16 cellular contexts compared by ENCODE assay signal in the genomic region with DNA sequence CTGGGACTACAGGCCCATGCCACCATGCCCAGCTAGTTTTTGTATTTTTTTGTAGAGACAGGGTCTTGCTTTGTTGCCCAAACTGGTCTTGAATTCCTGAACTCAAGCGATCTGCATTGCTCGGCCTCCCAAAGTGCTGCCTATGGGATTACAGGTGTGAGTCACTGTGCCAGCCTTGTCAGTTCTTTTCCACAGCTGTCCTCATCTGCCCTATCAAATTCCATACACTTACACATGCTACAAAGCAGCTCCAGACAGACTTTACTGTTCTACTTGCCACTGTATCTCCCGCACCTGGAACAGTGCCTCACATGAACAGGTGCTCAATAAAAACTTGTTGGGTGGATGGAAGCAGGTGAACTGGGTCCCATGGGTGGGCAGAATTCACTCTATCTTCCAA. TPM values are rescaled to one million over a fixed set of nuclear protein-coding genes. Genes with fewer than 3 reads are reported as not detected.
A peak's percentile ranks its signal among the peaks of the same experiment; 100 is the strongest.
DNase-seq lines count a peak whose midpoint lies in the region; ATAC-seq, FAIRE-seq and TF ChIP-seq lines count a peak whose summit lies in the region.
"Had no signal": no experiment of that assay in that cellular context is flagged by ENCODE, and none has a peak within 500 bp of the region (broad histone marks: within the 10 kb centered on the region; RNA-seq: fewer than 3 reads in every experiment).

No MANE protein-coding gene starts in this region.

- H3K36me3 ChIP-seq in RWPE2 (ENCODE audit: low read depth) (peaks cover 87% of the 10 kb centered on the region), gastrocnemius medialis (peaks cover 0 to 89% of the 10 kb centered on the region in 2 donors), HepG2 (replicated peaks in 1 of 2; ENCODE audit: control insufficient read depth in 1 of 2, insufficient read depth in 2 of 2, low read length in 2 of 2) (peaks cover 28 to 73% of the 10 kb centered on the region in 2 experiments)

- DNase-seq in activated CD8-positive, alpha-beta memory T cell treated with anti-CD3 and anti-CD28 coated beads, Interleukin-2, amount 10 ng/mL, durations not matched to agents 7 days and 5 days, result no peak
- DNase-seq in activated CD8-positive, alpha-beta memory T cell treated with anti-CD3 and anti-CD28 coated beads, Interleukin-2, amount 50 U/mL, for 4 hours, result no peak
- DNase-seq in RWPE2 (ENCODE audit: low spot score) (no peak), myocyte (ENCODE audit: low read depth) (peak; percentile 13), gastrocnemius medialis (peak; percentile 36 to 65), mesenteric fat pad (ENCODE audit: low spot score) (no peak), GM03348 (ENCODE audit: low spot score) (no peak), HepG2 (ENCODE audit: low spot score) (no peak)
- DNase-seq: AML-193; CD4-positive, CD25-positive, alpha-beta regulatory T cell; DMS53; GF-D8; HCEC 1CT; HFFc6 had no signal

- no peak for FAIRE-seq in HepG2 (lab: Jason Lieb, UNC)

- no peak for TF ChIP-seq POLR2A in gastrocnemius medialis (IDR thresholded peaks at IDR 0.05)
- no peak for TF ChIP-seq POLR2A in HepG2 (IDR thresholded peaks at IDR 0.05; ENCODE audit: insufficient read depth in 1 of 2, low read depth in 2 of 2, low read length in 2 of 2)

- H3K27me3 Mint-ChIP-seq in activated CD8-positive, alpha-beta memory T cell treated with anti-CD3 and anti-CD28 coated beads, Interleukin-2, amount 10 ng/mL, durations not matched to agents 7 days and 5 days, result no peaks in the 10 kb centered on the region
- H3K27me3 Mint-ChIP-seq: CD4-positive, CD25-positive, alpha-beta regulatory T cell had no signal

- H3K4me1 Mint-ChIP-seq in activated CD8-positive, alpha-beta memory T cell treated with anti-CD3 and anti-CD28 coated beads, Interleukin-2, amount 10 ng/mL, durations not matched to agents 7 days and 5 days, result peaks cover 13% of the 10 kb centered on the region

- 97% methylated on average over 3 of the region's 3 CpGs for WGBS in HepG2 (ENCODE audit: low lambda C conversion rate)

- H3K36me3 Mint-ChIP-seq in activated CD8-positive, alpha-beta memory T cell treated with anti-CD3 and anti-CD28 coated beads, Interleukin-2, amount 10 ng/mL, durations not matched to agents 7 days and 5 days, result peaks cover 38% of the 10 kb centered on the region

- no peaks in the 10 kb centered on the region for H4K20me1 ChIP-seq in HepG2 (ENCODE audit: insufficient read depth, low read length)

- H3K27me3 ChIP-seq in RWPE2 (ENCODE audit: insufficient read depth, poor library complexity, severe bottlenecking), result no peaks in the 10 kb centered on the region
- no peaks in the 10 kb centered on the region for H3K27me3 ChIP-seq in gastrocnemius medialis
- H3K27me3 ChIP-seq in HepG2 (ENCODE audit: control insufficient read depth in 1 of 2, insufficient read depth in 2 of 2, low read length in 2 of 2), result no peaks in the 10 kb centered on the region
- H3K27me3 ChIP-seq: BLaER1 had no signal

- no peak overlapping the region for H3K4me3 Mint-ChIP-seq in activated CD8-positive, alpha-beta memory T cell treated with anti-CD3 and anti-CD28 coated beads, Interleukin-2, amount 10 ng/mL, durations not matched to agents 7 days and 5 days
- H3K4me3 Mint-ChIP-seq: HFFc6 had no signal

- no peak for ATAC-seq in activated CD8-positive, alpha-beta memory T cell treated with anti-CD3 and anti-CD28 coated beads, Interleukin-2, amount 10 ng/mL, durations not matched to agents 7 days and 5 days
- ATAC-seq in RWPE2 (ENCODE audit: low read depth) (peak; percentile 52; the same call in 2 of the 3 replicates), gastrocnemius medialis (peak; percentile 89 to 97), HepG2 (no peak)

- no peak for TF ChIP-seq RAD21 in HepG2 (CRISPR knock-in tag; IDR thresholded peaks at IDR 0.05)

- no TSS peak for BruUV-seq in HepG2 (replicated peaks; lab: Mats Ljungman, UMichigan)

- H3K4me1 ChIP-seq in RWPE2 (ENCODE audit: insufficient read depth, poor library complexity, severe bottlenecking), result no peaks in the 10 kb centered on the region
- H3K4me1 ChIP-seq in gastrocnemius medialis, result peaks cover 0 to 3% of the 10 kb centered on the region in 2 donors
- H3K4me1 ChIP-seq in HepG2 (ENCODE audit: insufficient read depth, low read length), result no peaks in the 10 kb centered on the region
- H3K4me1 ChIP-seq: BLaER1 had no signal

- no peaks in the 10 kb centered on the region for H3K79me2 ChIP-seq in HepG2 (ENCODE audit: insufficient read depth, low read length)

- in situ Hi-C loops in gastrocnemius medialis (cut with MboI; ENCODE audit: low sequenced_read_pairs in 4 of 4), result no loop called here
- in situ Hi-C loops in HepG2 (cut with HindIII; ENCODE audit: extremely low pct_ligation_motif_present, low pct_unique_long_range_greater_than_20kb), result no loop called here

- no peak overlapping the region for H3K4me2 ChIP-seq in HepG2 (ENCODE audit: low read depth, low read length)
- H3K4me2 ChIP-seq: BLaER1 had no signal

- H3K9me3 ChIP-seq in RWPE2 (ENCODE audit: severe bottlenecking) (no peaks in the 10 kb centered on the region), gastrocnemius medialis (no peaks in the 10 kb centered on the region), HepG2 (ENCODE audit: low read length) (no peaks in the 10 kb centered on the region)
- H3K9me3 ChIP-seq: BLaER1 had no signal

- no peak overlapping the region for H2AFZ ChIP-seq in HepG2 (ENCODE audit: low read length)

- peak overlapping the region; percentile 2 for H3K27ac Mint-ChIP-seq in activated CD8-positive, alpha-beta memory T cell treated with anti-CD3 and anti-CD28 coated beads, Interleukin-2, amount 10 ng/mL, durations not matched to agents 7 days and 5 days
- H3K27ac Mint-ChIP-seq: HFFc6 had no signal

- H3K9ac ChIP-seq in HepG2 (ENCODE audit: insufficient read depth, low read depth, low read length), result no peak overlapping the region
- H3K9ac ChIP-seq: BLaER1 had no signal

- TF ChIP-seq EP300 in HepG2 (IDR thresholded peaks at IDR 0.05; ENCODE audit: low read depth in 2 of 2, low read length in 2 of 2) (no peak), HepG2 (CRISPR knock-in tag; IDR thresholded peaks at IDR 0.05; ENCODE audit: borderline replicate concordance) (no peak)

- no peak overlapping the region for H3K4me3 ChIP-seq in RWPE2 (ENCODE audit: severe bottlenecking)
- H3K4me3 ChIP-seq in gastrocnemius medialis, result no peak overlapping the region
- H3K4me3 ChIP-seq in HepG2 (replicated peaks in 1 of 3; ENCODE audit: insufficient read depth in 1 of 3, low read depth in 2 of 3, low read length in 3 of 3), result no peak overlapping the region
- H3K4me3 ChIP-seq: BLaER1 had no signal

- no peaks in the 10 kb centered on the region for H3K9me3 Mint-ChIP-seq in activated CD8-positive, alpha-beta memory T cell treated with anti-CD3 and anti-CD28 coated beads, Interleukin-2, amount 10 ng/mL, durations not matched to agents 7 days and 5 days (ENCODE audit: low read depth)
- H3K9me3 Mint-ChIP-seq: CD4-positive, CD25-positive, alpha-beta regulatory T cell; HFFc6 had no signal

- intact Hi-C loops in gastrocnemius medialis (cut with DNase I; ENCODE audit: low total_unique reads), result no loop called here
- intact Hi-C loops in HepG2 (cut with micrococcal nuclease; ENCODE audit: unreplicated experiment), result no loop called here

- POLR2A ChIA-PET in HepG2 (lab: Yijun Ruan, JAX), result interaction anchor here (0.7 to 2.8 kb wide), 4 partner anchors 8 to 39 kb away, joined by 3 to 9 read pairs (median 4); a partner anchor contains a TSS

- CTCF ChIA-PET in activated CD8-positive, alpha-beta memory T cell treated with anti-CD3 and anti-CD28 coated beads, Interleukin-2, amount 10 ng/mL, durations not matched to agents 7 days and 5 days (lab: Charles Lee), result interaction anchor here (2.0 kb wide), 1 partner anchor 37 kb away, joined by 11 read pairs; a partner anchor contains a TSS
- CTCF ChIA-PET in HepG2 (lab: Yijun Ruan, JAX; ENCODE audit: low intra/inter-chr PET ratio, low total read pairs), result no interaction called here

- TF ChIP-seq CTCF in RWPE2 (IDR thresholded peaks at IDR 0.05; ENCODE audit: poor library complexity, severe bottlenecking), result no peak
- no peak for TF ChIP-seq CTCF in gastrocnemius medialis (IDR thresholded peaks at IDR 0.05 in 4 of 5, conservative IDR thresholded peaks at IDR 0.05 in 1 of 5)
- TF ChIP-seq CTCF in HepG2 (CRISPR knock-in tag; IDR thresholded peaks at IDR 0.05), result no peak

- H3K27ac ChIP-seq in RWPE2 (ENCODE audit: poor library complexity, severe bottlenecking), result no peak overlapping the region
- peak overlapping the region in 3 of 4 donors; percentile 17 to 71 (median 65) for H3K27ac ChIP-seq in gastrocnemius medialis
- no peak overlapping the region for H3K27ac ChIP-seq in HepG2 (ENCODE audit: extremely low read length, insufficient read depth, low read length)
- H3K27ac ChIP-seq: BLaER1 had no signal

RNA-seq across cellular contexts. Expression of a gene that starts 8.2 kb away (rescaled TPM):
- 10 to 100 TPM; 30.8 to 38.4 TPM for total RNA-seq in activated CD8-positive, alpha-beta memory T cell treated with anti-CD3 and anti-CD28 coated beads, Interleukin-2, amount 10 ng/mL, durations not matched to agents 7 days and 5 days
- total RNA-seq in myocyte (25.1 and 27.4 TPM in 2 replicates), gastrocnemius medialis (10 to 100 TPM; 16.2 to 26.0 (median 24.9) TPM), mesenteric fat pad (41.8 TPM), HepG2 (2016; rRNA removed; fragmentation: Illumina TruSeq; extraction: Trizol) (26.9 and 29.2 TPM in 2 replicates)
- polyA plus RNA-seq in myocyte (2012), result 53.4 TPM
- 11.5 and 13.1 TPM in 2 replicates for total RNA-seq in HepG2 (2016; cell fraction: cytosol; rRNA removed; fragmentation: Illumina TruSeq; extraction: Trizol; ENCODE audit: low read depth)
- 28.7 and 31.4 TPM in 2 replicates for total RNA-seq in HepG2 (2016; cell fraction: insoluble cytoplasmic fraction; rRNA removed; fragmentation: Illumina TruSeq; extraction: Trizol)
- total RNA-seq in HepG2 (2016; cell fraction: membrane; rRNA removed; fragmentation: Illumina TruSeq; extraction: Trizol), result 21.4 and 25.5 TPM in 2 replicates
- 19.8 and 21.0 TPM in 2 replicates for total RNA-seq in HepG2 (2016; cell fraction: nucleus; rRNA removed; fragmentation: Illumina TruSeq; extraction: Trizol)
- polyA plus RNA-seq in HepG2 (2011; rRNA removed), result 30.0 and 36.6 TPM in 2 replicates
- 40.4 and 44.3 TPM in 2 replicates for polyA plus RNA-seq in HepG2 (2011; cell fraction: cytosol; rRNA removed)
- polyA plus RNA-seq in HepG2 (2011; cell fraction: nucleus; rRNA removed), result 58.1 and 64.7 TPM in 2 replicates
- 34.4 and 38.4 TPM in 2 replicates for polyA plus RNA-seq in HepG2 (2012)
- polyA plus RNA-seq in HepG2 (2016; cell fraction: cytosol; fragmentation: Illumina TruSeq; extraction: Trizol; ENCODE audit: low read depth), result 16.7 and 21.3 TPM in 2 replicates
- polyA plus RNA-seq in HepG2 (2016; cell fraction: insoluble cytoplasmic fraction; fragmentation: Illumina TruSeq; extraction: Trizol; ENCODE audit: low read depth), result 46.7 and 47.9 TPM in 2 replicates
- polyA plus RNA-seq in HepG2 (2016; cell fraction: membrane; fragmentation: Illumina TruSeq; extraction: Trizol; ENCODE audit: low read depth), result 24.0 and 30.0 TPM in 2 replicates
- 28.2 and 33.5 TPM in 2 replicates for polyA plus RNA-seq in HepG2 (2016; cell fraction: nucleus; fragmentation: Illumina TruSeq; extraction: Trizol; ENCODE audit: insufficient read depth, low read depth)
- polyA minus RNA-seq in HepG2 (2011; rRNA and poly(A)+ RNA removed; ENCODE audit: low replicate concordance), result 75.1 and 110 TPM in 2 replicates
- 15.7 and 21.4 TPM in 2 replicates for polyA minus RNA-seq in HepG2 (2011; cell fraction: cytosol; rRNA and poly(A)+ RNA removed)
- polyA minus RNA-seq in HepG2 (2011; cell fraction: nucleus; rRNA and poly(A)+ RNA removed), result 39.8 and 49.6 TPM in 2 replicates

RNA-seq across cellular contexts. Expression of a gene that starts 9.0 kb away (rescaled TPM):
- total RNA-seq in activated CD8-positive, alpha-beta memory T cell treated with anti-CD3 and anti-CD28 coated beads, Interleukin-2, amount 10 ng/mL, durations not matched to agents 7 days and 5 days, result not detected
- total RNA-seq in myocyte (not detected in 2 replicates), gastrocnemius medialis (not detected), mesenteric fat pad (not detected), HepG2 (2016; rRNA removed; fragmentation: Illumina TruSeq; extraction: Trizol) (not detected in 2 replicates)
- 0.84 TPM for polyA plus RNA-seq in myocyte (2012)
- not detected in 2 replicates for total RNA-seq in HepG2 (2016; cell fraction: cytosol; rRNA removed; fragmentation: Illumina TruSeq; extraction: Trizol; ENCODE audit: low read depth)
- total RNA-seq in HepG2 (2016; cell fraction: insoluble cytoplasmic fraction; rRNA removed; fragmentation: Illumina TruSeq; extraction: Trizol), result not detected in 2 replicates
- not detected in 2 replicates for total RNA-seq in HepG2 (2016; cell fraction: membrane; rRNA removed; fragmentation: Illumina TruSeq; extraction: Trizol)
- not detected in 2 replicates for total RNA-seq in HepG2 (2016; cell fraction: nucleus; rRNA removed; fragmentation: Illumina TruSeq; extraction: Trizol)
- polyA plus RNA-seq in HepG2 (2011; rRNA removed), result not detected in 2 replicates
- polyA plus RNA-seq in HepG2 (2011; cell fraction: cytosol; rRNA removed), result not detected in 2 replicates
- polyA plus RNA-seq in HepG2 (2011; cell fraction: nucleus; rRNA removed), result not detected in 2 replicates
- 0.55 TPM in 1 of 2 replicates, not detected in the other for polyA plus RNA-seq in HepG2 (2012)
- not detected in 2 replicates for polyA plus RNA-seq in HepG2 (2016; cell fraction: cytosol; fragmentation: Illumina TruSeq; extraction: Trizol; ENCODE audit: low read depth)
- polyA plus RNA-seq in HepG2 (2016; cell fraction: insoluble cytoplasmic fraction; fragmentation: Illumina TruSeq; extraction: Trizol; ENCODE audit: low read depth), result not detected in 2 replicates
- not detected in 2 replicates for polyA plus RNA-seq in HepG2 (2016; cell fraction: membrane; fragmentation: Illumina TruSeq; extraction: Trizol; ENCODE audit: low read depth)
- polyA plus RNA-seq in HepG2 (2016; cell fraction: nucleus; fragmentation: Illumina TruSeq; extraction: Trizol; ENCODE audit: insufficient read depth, low read depth), result not detected in 2 replicates
- polyA minus RNA-seq in HepG2 (2011; rRNA and poly(A)+ RNA removed; ENCODE audit: low replicate concordance), result not detected in 2 replicates
- polyA minus RNA-seq in HepG2 (2011; cell fraction: cytosol; rRNA and poly(A)+ RNA removed), result not detected in 2 replicates
- polyA minus RNA-seq in HepG2 (2011; cell fraction: nucleus; rRNA and poly(A)+ RNA removed), result not detected in 2 replicates
- total RNA-seq: CD4-positive, CD25-positive, alpha-beta regulatory T cell; H4; HFFc6 had no signal

RNA-seq across cellular contexts. Expression of a gene that starts 15.7 kb away (rescaled TPM):
- 10 to 100 TPM; 82.9 to 83.9 TPM for total RNA-seq in activated CD8-positive, alpha-beta memory T cell treated with anti-CD3 and anti-CD28 coated beads, Interleukin-2, amount 10 ng/mL, durations not matched to agents 7 days and 5 days
- total RNA-seq in myocyte, result 37.9 and 48.1 TPM in 2 replicates
- 39.2 TPM for polyA plus RNA-seq in myocyte (2012)
- 100 to 1,000 TPM in 1 of 4 donors, 10 to 100 TPM in 3; 66.4 to 133 (median 87.0) TPM for total RNA-seq in gastrocnemius medialis
- total RNA-seq in mesenteric fat pad, result 50.9 TPM
- 68.4 and 83.3 TPM in 2 replicates for total RNA-seq in HepG2 (2016; rRNA removed; fragmentation: Illumina TruSeq; extraction: Trizol)
- 73.1 and 74.3 TPM in 2 replicates for total RNA-seq in HepG2 (2016; cell fraction: cytosol; rRNA removed; fragmentation: Illumina TruSeq; extraction: Trizol; ENCODE audit: low read depth)
- total RNA-seq in HepG2 (2016; cell fraction: insoluble cytoplasmic fraction; rRNA removed; fragmentation: Illumina TruSeq; extraction: Trizol), result 64.4 and 81.2 TPM in 2 replicates
- total RNA-seq in HepG2 (2016; cell fraction: membrane; rRNA removed; fragmentation: Illumina TruSeq; extraction: Trizol), result 35.8 and 38.0 TPM in 2 replicates
- 65.9 and 69.3 TPM in 2 replicates for total RNA-seq in HepG2 (2016; cell fraction: nucleus; rRNA removed; fragmentation: Illumina TruSeq; extraction: Trizol)
- 77.0 and 84.6 TPM in 2 replicates for polyA plus RNA-seq in HepG2 (2011; rRNA removed)
- 65.2 and 92.4 TPM in 2 replicates for polyA plus RNA-seq in HepG2 (2011; cell fraction: cytosol; rRNA removed)
- 200 and 217 TPM in 2 replicates for polyA plus RNA-seq in HepG2 (2011; cell fraction: nucleus; rRNA removed)
- 46.6 and 65.2 TPM in 2 replicates for polyA plus RNA-seq in HepG2 (2012)
- 14.6 and 16.3 TPM in 2 replicates for polyA plus RNA-seq in HepG2 (2016; cell fraction: cytosol; fragmentation: Illumina TruSeq; extraction: Trizol; ENCODE audit: low read depth)
- polyA plus RNA-seq in HepG2 (2016; cell fraction: insoluble cytoplasmic fraction; fragmentation: Illumina TruSeq; extraction: Trizol; ENCODE audit: low read depth), result 58.9 and 67.1 TPM in 2 replicates
- 19.3 and 20.8 TPM in 2 replicates for polyA plus RNA-seq in HepG2 (2016; cell fraction: membrane; fragmentation: Illumina TruSeq; extraction: Trizol; ENCODE audit: low read depth)
- polyA plus RNA-seq in HepG2 (2016; cell fraction: nucleus; fragmentation: Illumina TruSeq; extraction: Trizol; ENCODE audit: insufficient read depth, low read depth), result 134 and 146 TPM in 2 replicates
- polyA minus RNA-seq in HepG2 (2011; rRNA and poly(A)+ RNA removed; ENCODE audit: low replicate concordance), result 110 and 251 TPM in 2 replicates
- polyA minus RNA-seq in HepG2 (2011; cell fraction: cytosol; rRNA and poly(A)+ RNA removed), result 31.0 and 38.8 TPM in 2 replicates
- polyA minus RNA-seq in HepG2 (2011; cell fraction: nucleus; rRNA and poly(A)+ RNA removed), result 217 and 271 TPM in 2 replicates

RNA-seq across cellular contexts. Expression of a gene that starts 18.4 kb away (rescaled TPM):
- 100 to 1,000 TPM in 1 of 2 experiments, 10 to 100 TPM in 1; 93.6 to 120 TPM for total RNA-seq in activated CD8-positive, alpha-beta memory T cell treated with anti-CD3 and anti-CD28 coated beads, Interleukin-2, amount 10 ng/mL, durations not matched to agents 7 days and 5 days
- total RNA-seq in myocyte (44.0 and 48.5 TPM in 2 replicates), gastrocnemius medialis (10 to 100 TPM; 27.2 to 47.1 (median 46.1) TPM), mesenteric fat pad (77.6 TPM), HepG2 (2016; rRNA removed; fragmentation: Illumina TruSeq; extraction: Trizol) (26.2 and 30.9 TPM in 2 replicates)
- 61.6 TPM for polyA plus RNA-seq in myocyte (2012)
- total RNA-seq in HepG2 (2016; cell fraction: cytosol; rRNA removed; fragmentation: Illumina TruSeq; extraction: Trizol; ENCODE audit: low read depth), result 6.3 and 6.4 TPM in 2 replicates
- total RNA-seq in HepG2 (2016; cell fraction: insoluble cytoplasmic fraction; rRNA removed; fragmentation: Illumina TruSeq; extraction: Trizol), result 26.3 and 28.4 TPM in 2 replicates
- 7.6 and 10.4 TPM in 2 replicates for total RNA-seq in HepG2 (2016; cell fraction: membrane; rRNA removed; fragmentation: Illumina TruSeq; extraction: Trizol)
- 34.7 and 37.1 TPM in 2 replicates for total RNA-seq in HepG2 (2016; cell fraction: nucleus; rRNA removed; fragmentation: Illumina TruSeq; extraction: Trizol)
- 30.4 and 39.7 TPM in 2 replicates for polyA plus RNA-seq in HepG2 (2011; rRNA removed)
- polyA plus RNA-seq in HepG2 (2011; cell fraction: cytosol; rRNA removed), result 18.7 and 20.6 TPM in 2 replicates
- 353 and 401 TPM in 2 replicates for polyA plus RNA-seq in HepG2 (2011; cell fraction: nucleus; rRNA removed)
- 36.2 and 63.4 TPM in 2 replicates for polyA plus RNA-seq in HepG2 (2012)
- 5.1 and 5.2 TPM in 2 replicates for polyA plus RNA-seq in HepG2 (2016; cell fraction: cytosol; fragmentation: Illumina TruSeq; extraction: Trizol; ENCODE audit: low read depth)
- polyA plus RNA-seq in HepG2 (2016; cell fraction: insoluble cytoplasmic fraction; fragmentation: Illumina TruSeq; extraction: Trizol; ENCODE audit: low read depth), result 49.2 and 51.6 TPM in 2 replicates
- 10.3 and 10.6 TPM in 2 replicates for polyA plus RNA-seq in HepG2 (2016; cell fraction: membrane; fragmentation: Illumina TruSeq; extraction: Trizol; ENCODE audit: low read depth)
- 134 and 143 TPM in 2 replicates for polyA plus RNA-seq in HepG2 (2016; cell fraction: nucleus; fragmentation: Illumina TruSeq; extraction: Trizol; ENCODE audit: insufficient read depth, low read depth)
- 24.4 and 74.3 TPM in 2 replicates for polyA minus RNA-seq in HepG2 (2011; rRNA and poly(A)+ RNA removed; ENCODE audit: low replicate concordance)
- polyA minus RNA-seq in HepG2 (2011; cell fraction: cytosol; rRNA and poly(A)+ RNA removed), result 11.6 and 13.2 TPM in 2 replicates
- polyA minus RNA-seq in HepG2 (2011; cell fraction: nucleus; rRNA and poly(A)+ RNA removed), result 56.4 and 77.8 TPM in 2 replicates

RNA-seq across cellular contexts. Expression of a gene that starts 31.9 kb away (rescaled TPM):
- 10 to 100 TPM; 14.4 to 17.9 TPM for total RNA-seq in activated CD8-positive, alpha-beta memory T cell treated with anti-CD3 and anti-CD28 coated beads, Interleukin-2, amount 10 ng/mL, durations not matched to agents 7 days and 5 days
- total RNA-seq in myocyte, result 23.9 and 33.4 TPM in 2 replicates
- polyA plus RNA-seq in myocyte (2012), result 20.9 TPM
- 10 to 100 TPM; 17.1 to 41.6 (median 23.8) TPM for total RNA-seq in gastrocnemius medialis
- total RNA-seq in mesenteric fat pad, result 14.7 TPM
- 18.0 and 24.9 TPM in 2 replicates for total RNA-seq in HepG2 (2016; rRNA removed; fragmentation: Illumina TruSeq; extraction: Trizol)
- 24.0 and 27.7 TPM in 2 replicates for total RNA-seq in HepG2 (2016; cell fraction: cytosol; rRNA removed; fragmentation: Illumina TruSeq; extraction: Trizol; ENCODE audit: low read depth)
- 18.1 and 26.8 TPM in 2 replicates for total RNA-seq in HepG2 (2016; cell fraction: insoluble cytoplasmic fraction; rRNA removed; fragmentation: Illumina TruSeq; extraction: Trizol)
- total RNA-seq in HepG2 (2016; cell fraction: membrane; rRNA removed; fragmentation: Illumina TruSeq; extraction: Trizol), result 21.4 and 22.7 TPM in 2 replicates
- total RNA-seq in HepG2 (2016; cell fraction: nucleus; rRNA removed; fragmentation: Illumina TruSeq; extraction: Trizol), result 16.0 and 19.0 TPM in 2 replicates
- polyA plus RNA-seq in HepG2 (2011; rRNA removed), result 19.5 TPM in 2 replicates
- polyA plus RNA-seq in HepG2 (2011; cell fraction: cytosol; rRNA removed), result 27.5 and 30.1 TPM in 2 replicates
- polyA plus RNA-seq in HepG2 (2011; cell fraction: nucleus; rRNA removed), result 11.2 and 13.7 TPM in 2 replicates
- polyA plus RNA-seq in HepG2 (2012), result 9.3 and 9.8 TPM in 2 replicates
- 18.7 and 24.3 TPM in 2 replicates for polyA plus RNA-seq in HepG2 (2016; cell fraction: cytosol; fragmentation: Illumina TruSeq; extraction: Trizol; ENCODE audit: low read depth)
- polyA plus RNA-seq in HepG2 (2016; cell fraction: insoluble cytoplasmic fraction; fragmentation: Illumina TruSeq; extraction: Trizol; ENCODE audit: low read depth), result 13.4 and 16.9 TPM in 2 replicates
- polyA plus RNA-seq in HepG2 (2016; cell fraction: membrane; fragmentation: Illumina TruSeq; extraction: Trizol; ENCODE audit: low read depth), result 16.6 and 17.8 TPM in 2 replicates
- polyA plus RNA-seq in HepG2 (2016; cell fraction: nucleus; fragmentation: Illumina TruSeq; extraction: Trizol; ENCODE audit: insufficient read depth, low read depth), result 22.4 and 26.0 TPM in 2 replicates
- polyA minus RNA-seq in HepG2 (2011; rRNA and poly(A)+ RNA removed; ENCODE audit: low replicate concordance), result 23.7 and 38.2 TPM in 2 replicates
- 7.8 and 9.2 TPM in 2 replicates for polyA minus RNA-seq in HepG2 (2011; cell fraction: cytosol; rRNA and poly(A)+ RNA removed)
- polyA minus RNA-seq in HepG2 (2011; cell fraction: nucleus; rRNA and poly(A)+ RNA removed), result 10.6 and 10.9 TPM in 2 replicates

Comparison
In these comparisons a context has a peak if more than half of its experiments do, and no peak if none do; other contexts are left out.
1. ATAC-seq: peak in RWPE2 (single experiment) and gastrocnemius medialis (2 of 2); none in activated CD8-positive, alpha-beta memory T cell treated with anti-CD3 and anti-CD28 coated beads, Interleukin-2, amount 10 ng/mL, durations not matched to agents 7 days and 5 days (single experiment) and HepG2 (single experiment).
2. DNase-seq: peak in myocyte (single experiment) and gastrocnemius medialis (2 of 2); none in activated CD8-positive, alpha-beta memory T cell treated with anti-CD3 and anti-CD28 coated beads, Interleukin-2, amount 10 ng/mL, durations not matched to agents 7 days and 5 days (single experiment), activated CD8-positive, alpha-beta memory T cell treated with anti-CD3 and anti-CD28 coated beads, Interleukin-2, amount 50 U/mL, for 4 hours (single experiment), RWPE2 (single experiment), mesenteric fat pad (single experiment), GM03348 (single experiment) and HepG2 (single experiment).
3. H3K27ac ChIP-seq: peak in gastrocnemius medialis (3 of 4); none in RWPE2 (single experiment) and HepG2 (single experiment).